ENCODE assay signal across 1 cellular context in genomic region chr20:6611911-6612614, GRCh38.
TF ChIP-seq lines count a peak whose summit lies in the region.

No MANE protein-coding gene starts in this region.

TF ChIP-seq in HepG2, 621 proteins besides CTCF, POLR2A, EP300 and RAD21 (continued from another document):
- no peak for TF ChIP-seq SOX6 (IDR thresholded peaks at IDR 0.05)
- TF ChIP-seq SOX6 (CRISPR knock-in tag; IDR thresholded peaks at IDR 0.05) = peak; percentile 30; the same call in 1 of the 2 replicates
- no peak for TF ChIP-seq ZNF7 (CRISPR knock-in tag; IDR thresholded peaks at IDR 0.05)
- peak; percentile 66; the same call in 1 of the 2 replicates for TF ChIP-seq ARID3A (IDR thresholded peaks at IDR 0.05; ENCODE audit: low read depth, low read length)
- TF ChIP-seq FOXJ3 (CRISPR knock-in tag; IDR thresholded peaks at IDR 0.05; ENCODE audit: borderline replicate concordance) = peak; percentile 24; the same call in 1 of the 2 replicates
- TF ChIP-seq NRL (CRISPR knock-in tag; IDR thresholded peaks at IDR 0.05; ENCODE audit: borderline replicate concordance) = no peak
- TF ChIP-seq DRAP1 (CRISPR knock-in tag; IDR thresholded peaks at IDR 0.05) = no peak
- TF ChIP-seq ZNF780A (CRISPR knock-in tag; IDR thresholded peaks at IDR 0.05) = no peak
- no peak for TF ChIP-seq NFE2 (CRISPR knock-in tag; IDR thresholded peaks at IDR 0.05)
- TF ChIP-seq CBFB (CRISPR knock-in tag; IDR thresholded peaks at IDR 0.05) = no peak
- no peak for TF ChIP-seq SMYD3 (CRISPR knock-in tag; IDR thresholded peaks at IDR 0.05)
- TF ChIP-seq ZNF670 (CRISPR knock-in tag; IDR thresholded peaks at IDR 0.05; ENCODE audit: borderline replicate concordance) = 0 out of 2 replicates have a peak, but pooled peaks have one; percentile 71
- TF ChIP-seq JUNB (CRISPR knock-in tag; IDR thresholded peaks at IDR 0.05; ENCODE audit: borderline replicate concordance) = no peak
- no peak for TF ChIP-seq AFF4 (CRISPR knock-in tag; IDR thresholded peaks at IDR 0.05)
- no peak for TF ChIP-seq ZNF33A (CRISPR knock-in tag; IDR thresholded peaks at IDR 0.05; ENCODE audit: borderline replicate concordance)
- no peak for TF ChIP-seq KDM5B (CRISPR knock-in tag; IDR thresholded peaks at IDR 0.05; ENCODE audit: borderline replicate concordance)
- no peak for TF ChIP-seq MIER3 (CRISPR knock-in tag; IDR thresholded peaks at IDR 0.05; ENCODE audit: borderline replicate concordance)
- TF ChIP-seq GFI1 (CRISPR knock-in tag; IDR thresholded peaks at IDR 0.05; ENCODE audit: borderline replicate concordance) = no peak
- TF ChIP-seq ZNF367 (CRISPR knock-in tag; IDR thresholded peaks at IDR 0.05; ENCODE audit: borderline replicate concordance) = no peak
- peak; percentile 69 for TF ChIP-seq ARID5B (CRISPR knock-in tag; IDR thresholded peaks at IDR 0.05)
- no peak for TF ChIP-seq IRF9 (CRISPR knock-in tag; IDR thresholded peaks at IDR 0.05; ENCODE audit: borderline replicate concordance)
- TF ChIP-seq FOXP1 (IDR thresholded peaks at IDR 0.05) = no peak
- peak; percentile 85 for TF ChIP-seq FOXP1 (CRISPR knock-in tag; IDR thresholded peaks at IDR 0.05)
- TF ChIP-seq MATR3 (CRISPR knock-in tag; IDR thresholded peaks at IDR 0.05) = no peak
- TF ChIP-seq NKX3-1 (CRISPR knock-in tag; IDR thresholded peaks at IDR 0.05) = no peak
- peak; percentile 28; the same call in 1 of the 2 replicates for TF ChIP-seq SALL1 (CRISPR knock-in tag; IDR thresholded peaks at IDR 0.05)
- no peak for TF ChIP-seq PRMT3 (CRISPR knock-in tag; IDR thresholded peaks at IDR 0.05; ENCODE audit: borderline replicate concordance, low read depth)
- TF ChIP-seq GABPB1 (CRISPR knock-in tag; IDR thresholded peaks at IDR 0.05) = peak; percentile 38; the same call in 1 of the 2 replicates
- peak; percentile 58; the same call in 1 of the 2 replicates for TF ChIP-seq SSRP1 (CRISPR knock-in tag; IDR thresholded peaks at IDR 0.05)
- no peak for TF ChIP-seq TCF12 (IDR thresholded peaks at IDR 0.05)
- no peak for TF ChIP-seq TCF12 (CRISPR knock-in tag; IDR thresholded peaks at IDR 0.05)
- TF ChIP-seq MZF1 (CRISPR knock-in tag; IDR thresholded peaks at IDR 0.05; ENCODE audit: borderline replicate concordance) = no peak
- TF ChIP-seq BHLHE40 (IDR thresholded peaks at IDR 0.05; ENCODE audit: low read length) = no peak
- no peak for TF ChIP-seq HCFC1 (IDR thresholded peaks at IDR 0.05; ENCODE audit: low read depth, low read length)
- no peak for TF ChIP-seq ZC3H13 (CRISPR knock-in tag; IDR thresholded peaks at IDR 0.05)
- TF ChIP-seq HNRNPH1 (optimal IDR thresholded peaks at IDR 0.05; ENCODE audit: low read depth, low read length) = no peak
- peak; percentile 40; the same call in 1 of the 2 replicates for TF ChIP-seq HDAC1 (CRISPR knock-in tag; IDR thresholded peaks at IDR 0.05)
- no peak for TF ChIP-seq ZFP90 (CRISPR knock-in tag; IDR thresholded peaks at IDR 0.05; ENCODE audit: borderline replicate concordance)
- no peak for TF ChIP-seq HINFP (CRISPR knock-in tag; IDR thresholded peaks at IDR 0.05; ENCODE audit: low read depth)
